In the genomic region with DNA sequence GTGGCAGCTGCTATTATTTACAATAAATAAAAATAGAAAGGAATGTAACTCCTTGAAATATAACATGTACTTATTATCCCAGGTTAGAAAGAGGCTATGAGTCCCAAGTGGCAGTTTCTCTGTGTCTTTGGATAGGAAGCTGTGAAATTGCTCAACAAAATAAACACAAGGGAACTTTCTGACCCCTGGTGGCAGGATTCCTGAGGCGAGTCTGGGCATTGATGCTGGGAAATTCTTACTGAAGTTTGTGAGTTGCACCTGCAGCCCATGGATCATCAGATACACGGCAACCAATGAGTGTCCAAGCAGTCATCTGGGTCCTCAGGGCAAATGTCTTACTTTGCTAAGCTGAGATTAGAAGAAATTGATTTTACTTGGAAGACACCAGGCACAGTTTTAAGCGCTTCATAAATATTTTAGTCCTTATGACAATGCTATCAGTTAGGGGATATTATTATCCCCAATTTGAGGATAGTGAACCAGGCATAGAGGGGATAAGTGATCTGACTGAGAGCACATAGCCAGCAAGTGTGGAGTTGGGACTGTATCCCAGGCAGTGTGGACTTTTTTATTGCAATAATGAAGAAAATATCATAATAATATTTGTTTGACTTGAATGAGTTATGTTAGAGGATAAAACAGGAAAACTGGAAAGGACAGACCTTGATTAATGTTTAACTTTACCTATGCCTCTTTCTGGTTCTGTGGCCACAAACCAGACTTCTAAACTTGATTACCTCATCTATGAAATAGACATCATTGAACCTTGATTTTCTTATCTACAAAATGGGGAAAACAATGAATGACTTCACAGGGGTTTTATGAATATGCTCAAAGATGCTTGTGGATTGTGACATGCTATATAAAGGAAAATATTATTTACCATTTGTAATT, we compare ENCODE assay signal across 8 cellular contexts.
DNase-seq lines count a peak whose midpoint lies in the region; ATAC-seq and TF ChIP-seq lines count a peak whose summit lies in the region.

No MANE protein-coding gene starts in this region.

- intact Hi-C loops in PC-3 (cut with micrococcal nuclease) = loop anchor here (1.0 to 10.0 kb wide), 3 partner anchors 59 to 674 kb away; no protein-coding TSS in a partner anchor

- H3K9me2 ChIP-seq in PC-3 (replicated peaks; ENCODE audit: low read length) = no peaks in the 10 kb centered on the region

- CTCF ChIA-PET in PC-3 (lab: Charles Lee) = interaction anchor here (0.6 to 1.0 kb wide), 2 partner anchors 61 to 397 kb away, joined by 5 to 6 read pairs; no protein-coding TSS in a partner anchor

- H3K9me3 ChIP-seq in PC-3 (ENCODE audit: low read length) = no peaks in the 10 kb centered on the region

- TF ChIP-seq CTCF in PC-3 (conservative IDR thresholded peaks at IDR 0.05; ENCODE audit: low read depth, low read length) (peak; percentile 71), fibroblast of pulmonary artery (IDR thresholded peaks at IDR 0.05; ENCODE audit: low read length, missing control alignments) (peak; percentile 75), progenitor cell of endocrine pancreas (IDR thresholded peaks at IDR 0.05; ENCODE audit: unreplicated experiment) (peak; percentile 82)

- H3K27me3 Mint-ChIP-seq in progenitor cell of endocrine pancreas = peaks cover 10% of the 10 kb centered on the region

- H4K20me1 ChIP-seq in PC-3 (ENCODE audit: low read length) = no peaks in the 10 kb centered on the region

- H3K4me2 ChIP-seq in PC-3 (ENCODE audit: low read length) = no peak overlapping the region

- peaks cover 4% of the 10 kb centered on the region; the same call in 1 of the 2 replicates for H3K4me1 ChIP-seq in PC-3 (ENCODE audit: insufficient read depth, low read length)

- H3K79me2 ChIP-seq in PC-3 (ENCODE audit: low read length) = no peaks in the 10 kb centered on the region

- H3K4me3 ChIP-seq in PC-3 (ENCODE audit: low read length) (no peak overlapping the region), fibroblast of pulmonary artery (replicated peaks; ENCODE audit: low read depth, low read length) (no peak overlapping the region)

- DNase-seq in SIG-M5 treated with dmso at 0.1 percent for 504 hours (lab: John Stamatoyannopoulos, UW; ENCODE audit: unreplicated experiment) (peak; percentile 13), SIG-M5 (lab: John Stamatoyannopoulos, UW) (no peak), PC-3 (peak; percentile 77), fibroblast of pulmonary artery (ENCODE audit: low read depth) (peak; percentile 64), progenitor cell of endocrine pancreas (ENCODE audit: low spot score, unreplicated experiment) (peak; percentile 44)
- no peak for DNase-seq in stimulated activated CD4-positive, alpha-beta T cell treated with anti-CD3 and anti-CD28 coated beads, Interleukin-15, amount 100 ng/mL, for 24 hours
- DNase-seq in activated T-cell treated with anti-CD3 and anti-CD28 coated beads, Interleukin-2, amount 50 U/mL, for 1 hour = no peak

- POLR2A ChIA-PET in PC-3 (lab: Charles Lee; ENCODE audit: unreplicated experiment) = no interaction called here

- no peak overlapping the region for H3K27ac ChIP-seq in PC-3 (ENCODE audit: low read length)

- no peaks in the 10 kb centered on the region; the same call in 1 of the 2 replicates for H3K36me3 ChIP-seq in PC-3 (ENCODE audit: low read depth, low read length)

- ATAC-seq in PC-3 (peak; percentile 69), HG02642 (IDR thresholded peaks at IDR 0.05; ENCODE audit: poor library complexity, unreplicated experiment) (no peak)

- no peaks in the 10 kb centered on the region for H3K36me3 Mint-ChIP-seq in progenitor cell of endocrine pancreas (ENCODE audit: insufficient read depth)

- H3K27ac Mint-ChIP-seq in progenitor cell of endocrine pancreas = no peak overlapping the region

- no peak overlapping the region for H2AFZ ChIP-seq in PC-3 (ENCODE audit: low read length)

- no TSS peak for BruUV-seq in PC-3 (replicated peaks; lab: Mats Ljungman, UMichigan)

- H3K4me3 Mint-ChIP-seq in progenitor cell of endocrine pancreas (ENCODE audit: low read depth) = no peak overlapping the region

- H3K27me3 ChIP-seq in PC-3 (ENCODE audit: low read length) = no peaks in the 10 kb centered on the region

- peaks cover 7% of the 10 kb centered on the region for H3K4me1 Mint-ChIP-seq in progenitor cell of endocrine pancreas (ENCODE audit: low read depth)

- H3K9me3 Mint-ChIP-seq in progenitor cell of endocrine pancreas (ENCODE audit: low read depth) = no peaks in the 10 kb centered on the region

- H3K9ac ChIP-seq in PC-3 (ENCODE audit: low read length) = no peak overlapping the region

- no peaks in the 10 kb centered on the region for H3F3A ChIP-seq in PC-3 (ENCODE audit: low read length, unreplicated experiment)

Comparison
In these comparisons a context has a peak if more than half of its experiments do, and no peak if none do; other contexts are left out.
1. DNase-seq: peak in SIG-M5 treated with dmso at 0.1 percent for 504 hours (single experiment), PC-3 (single experiment), fibroblast of pulmonary artery (single experiment) and progenitor cell of endocrine pancreas (single experiment); none in SIG-M5 (single experiment), stimulated activated CD4-positive, alpha-beta T cell treated with anti-CD3 and anti-CD28 coated beads, Interleukin-15, amount 100 ng/mL, for 24 hours (single experiment) and activated T-cell treated with anti-CD3 and anti-CD28 coated beads, Interleukin-2, amount 50 U/mL, for 1 hour (single experiment).
2. Peak in every context shown above with its lines, with median percentiles within 50 percentile points of each other: CTCF ChIP-seq.